Comparison of ENCODE assay signal across 9 cellular contexts in the genomic region with DNA sequence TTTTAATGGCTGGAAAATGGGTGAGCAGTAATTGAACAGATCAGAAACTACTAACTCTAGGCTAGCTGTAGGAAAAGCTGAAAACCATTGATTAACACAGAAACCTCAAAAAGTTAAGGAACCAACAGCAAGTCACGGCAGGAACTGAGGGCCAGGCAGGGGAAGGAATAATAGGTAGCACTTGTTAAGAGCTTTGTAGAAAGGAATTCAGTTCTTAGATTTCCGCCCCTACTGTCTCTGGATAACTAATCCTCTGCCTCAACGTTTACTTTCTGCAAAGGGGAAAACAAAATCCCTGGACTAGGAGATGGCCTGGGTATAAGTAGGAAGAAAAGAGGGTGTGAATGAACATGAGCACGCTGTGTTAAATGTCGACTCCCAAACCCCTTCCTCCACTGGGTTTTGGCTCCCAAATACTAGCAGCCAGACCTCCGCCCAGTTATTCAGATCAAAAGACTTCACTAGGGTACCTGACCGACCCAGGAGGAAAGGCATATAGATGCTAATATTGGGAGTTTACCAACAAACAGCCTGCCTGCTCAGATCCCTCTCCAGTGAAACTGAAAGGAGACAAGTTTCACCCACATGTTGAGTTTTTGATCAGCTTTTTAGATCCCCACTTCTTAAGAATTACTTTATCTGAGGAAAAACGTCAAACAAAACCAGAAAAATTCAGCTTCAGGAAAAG.
DNase-seq lines count a peak whose midpoint lies in the region; ATAC-seq lines count a peak whose summit lies in the region.
"Had no signal": no experiment of that assay in that cellular context is flagged by ENCODE, and none has a peak within 500 bp of the region (broad histone marks: within the 10 kb centered on the region; RNA-seq: fewer than 3 reads in every experiment).

No MANE protein-coding gene starts in this region.

- ATAC-seq in HG03432 (IDR thresholded peaks at IDR 0.05; ENCODE audit: unreplicated experiment) = peak; percentile 58
- ATAC-seq in central memory CD8-positive, alpha-beta T cell (replicated peaks; ENCODE audit: extremely low read depth, poor library complexity, severe bottlenecking) = no peak
- no peak for ATAC-seq in GM21825 (IDR thresholded peaks at IDR 0.05; ENCODE audit: unreplicated experiment)

- peak overlapping the region; percentile 96 for H3K27ac Mint-ChIP-seq in activated naive CD4-positive, alpha-beta T cell treated with anti-CD3 and anti-CD28 coated beads, Interleukin-2, amount 50 U/mL, for 24 hours
- H3K27ac Mint-ChIP-seq in central memory CD8-positive, alpha-beta T cell (ENCODE audit: low read depth) = peak overlapping the region; percentile 67
- H3K27ac Mint-ChIP-seq in stimulated activated naive CD8-positive, alpha-beta T cell treated with anti-CD3 and anti-CD28 coated beads, Interleukin-15, Interleukin-2, amounts not matched to agents 100 ng/mL and 50 ng/mL, for 24 hours = peak overlapping the region; percentile 95

- H3K4me1 Mint-ChIP-seq in activated naive CD4-positive, alpha-beta T cell treated with anti-CD3 and anti-CD28 coated beads, Interleukin-2, amount 50 U/mL, for 24 hours = peaks cover 97% of the 10 kb centered on the region
- H3K4me1 Mint-ChIP-seq in central memory CD8-positive, alpha-beta T cell = peaks cover 55% of the 10 kb centered on the region
- peaks cover 99% of the 10 kb centered on the region for H3K4me1 Mint-ChIP-seq in stimulated activated naive CD8-positive, alpha-beta T cell treated with anti-CD3 and anti-CD28 coated beads, Interleukin-15, Interleukin-2, amounts not matched to agents 100 ng/mL and 50 ng/mL, for 24 hours (ENCODE audit: low read depth)

- no peaks in the 10 kb centered on the region for H3K9me3 Mint-ChIP-seq in activated naive CD4-positive, alpha-beta T cell treated with anti-CD3 and anti-CD28 coated beads, Interleukin-2, amount 50 U/mL, for 24 hours
- H3K9me3 Mint-ChIP-seq in central memory CD8-positive, alpha-beta T cell = no peaks in the 10 kb centered on the region
- no peaks in the 10 kb centered on the region for H3K9me3 Mint-ChIP-seq in stimulated activated naive CD8-positive, alpha-beta T cell treated with anti-CD3 and anti-CD28 coated beads, Interleukin-15, Interleukin-2, amounts not matched to agents 100 ng/mL and 50 ng/mL, for 24 hours

- H3K36me3 Mint-ChIP-seq in activated naive CD4-positive, alpha-beta T cell treated with anti-CD3 and anti-CD28 coated beads, Interleukin-2, amount 50 U/mL, for 24 hours = peaks cover 7% of the 10 kb centered on the region
- H3K36me3 Mint-ChIP-seq in central memory CD8-positive, alpha-beta T cell (ENCODE audit: insufficient read depth) = peaks cover 7% of the 10 kb centered on the region
- peaks cover 40% of the 10 kb centered on the region for H3K36me3 Mint-ChIP-seq in stimulated activated naive CD8-positive, alpha-beta T cell treated with anti-CD3 and anti-CD28 coated beads, Interleukin-15, Interleukin-2, amounts not matched to agents 100 ng/mL and 50 ng/mL, for 24 hours (ENCODE audit: low read depth)

- H3K4me3 Mint-ChIP-seq in activated naive CD4-positive, alpha-beta T cell treated with anti-CD3 and anti-CD28 coated beads, Interleukin-2, amount 50 U/mL, for 24 hours = peak overlapping the region; percentile 59
- peak overlapping the region; percentile 25 for H3K4me3 Mint-ChIP-seq in central memory CD8-positive, alpha-beta T cell
- peak overlapping the region; percentile 69 for H3K4me3 Mint-ChIP-seq in stimulated activated naive CD8-positive, alpha-beta T cell treated with anti-CD3 and anti-CD28 coated beads, Interleukin-15, Interleukin-2, amounts not matched to agents 100 ng/mL and 50 ng/mL, for 24 hours

- DNase-seq in activated naive CD4-positive, alpha-beta T cell treated with Interleukin-2 at 50 U/mL for 16 hours = no peak
- no peak for DNase-seq in central memory CD8-positive, alpha-beta T cell (ENCODE audit: low spot score in 2 of 2)
- no peak for DNase-seq in NCI-H2196 treated with DMSO at 0.1 percent for 48 hours (lab: John Stamatoyannopoulos, UW; ENCODE audit: unreplicated experiment)
- no peak for DNase-seq in glomerular visceral epithelial cell (ENCODE audit: extremely low spot score)
- DNase-seq: SHP77 treated with DMSO at 0.1 percent for 48 hours had no signal

- H3K27me3 Mint-ChIP-seq in activated naive CD4-positive, alpha-beta T cell treated with anti-CD3 and anti-CD28 coated beads, Interleukin-2, amount 50 U/mL, for 24 hours = no peaks in the 10 kb centered on the region
- no peaks in the 10 kb centered on the region for H3K27me3 Mint-ChIP-seq in central memory CD8-positive, alpha-beta T cell
- H3K27me3 Mint-ChIP-seq in stimulated activated naive CD8-positive, alpha-beta T cell treated with anti-CD3 and anti-CD28 coated beads, Interleukin-15, Interleukin-2, amounts not matched to agents 100 ng/mL and 50 ng/mL, for 24 hours = no peaks in the 10 kb centered on the region
